Comparison of ENCODE assay signal across 21 cellular contexts in the genomic region with DNA sequence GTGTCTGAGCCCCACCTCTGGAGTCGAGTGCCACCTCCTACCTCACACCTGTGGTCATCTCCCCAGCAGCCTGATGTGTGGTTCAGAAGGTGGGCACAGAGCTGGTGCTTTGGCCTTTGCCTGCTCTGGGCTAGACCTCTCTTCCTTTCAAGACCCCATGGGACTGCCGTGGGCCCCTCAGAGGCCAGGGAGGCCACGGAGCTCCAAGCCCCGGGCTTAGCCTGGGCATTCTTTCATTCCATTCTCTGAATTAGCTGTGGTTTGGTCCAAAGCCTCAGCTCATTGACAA. TPM values are rescaled to one million over a fixed set of nuclear protein-coding genes. Genes with fewer than 3 reads are reported as not detected.
DNase-seq lines count a peak whose midpoint lies in the region; ATAC-seq and TF ChIP-seq lines count a peak whose summit lies in the region.
"Had no signal": no experiment of that assay in that cellular context is flagged by ENCODE, and none has a peak within 500 bp of the region (broad histone marks: within the 10 kb centered on the region; RNA-seq: fewer than 3 reads in every experiment).

No MANE protein-coding gene starts in this region.

- H3K27ac ChIP-seq in testis, result no peak overlapping the region
- H3K27ac ChIP-seq: A549, brain microvascular endothelial cell, esophagus muscularis mucosa, left ventricle myocardium inferior, vagina had no signal

- peak; percentile 38 to 53 for ATAC-seq in natural killer cell treated with Interleukin-12 subunit alpha and Interleukin-12 subunit beta and Interleukin-15 and Interleukin-18, amount 100 ng/mL, for 72 hours
- ATAC-seq in GM19395 (IDR thresholded peaks at IDR 0.05; ENCODE audit: unreplicated experiment), result no peak
- ATAC-seq: A549, Panc1 had no signal

- H3K27me3 ChIP-seq in Caco-2 (replicated peaks; ENCODE audit: control insufficient read depth, insufficient read depth, low read length), result peaks cover 1% of the 10 kb centered on the region
- no peaks in the 10 kb centered on the region for H3K27me3 ChIP-seq in testis
- H3K27me3 ChIP-seq: brain microvascular endothelial cell, esophagus muscularis mucosa, vagina had no signal

- no TSS peak for BruUV-seq in Caco-2 (replicated peaks; lab: Mats Ljungman, UMichigan)

- no peaks in the 10 kb centered on the region for H3K36me3 ChIP-seq in Caco-2 (ENCODE audit: control insufficient read depth, insufficient read depth, low read length)
- H3K36me3 ChIP-seq in testis (ENCODE audit: low read depth, missing control alignments), result no peaks in the 10 kb centered on the region
- H3K36me3 ChIP-seq: brain microvascular endothelial cell, esophagus muscularis mucosa, left ventricle myocardium inferior, vagina had no signal

- peak overlapping the region; percentile 39 for H3K4me3 Mint-ChIP-seq in activated CD4-positive, alpha-beta T cell treated with anti-CD3 and anti-CD28 coated beads, Interleukin-2, amount 10 ng/mL, durations not matched to agents 24 days and 14 days
- no peak overlapping the region for H3K4me3 Mint-ChIP-seq in Caco-2 (ENCODE audit: unreplicated experiment)
- peak overlapping the region; percentile 52 for H3K4me3 Mint-ChIP-seq in activated naive CD8-positive, alpha-beta T cell treated with anti-CD3 and anti-CD28 coated beads for 36 hours
- peak overlapping the region; percentile 86 for H3K4me3 Mint-ChIP-seq in natural killer cell treated with Interleukin-12 subunit alpha and Interleukin-12 subunit beta and Interleukin-15 and Interleukin-18, amount 100 ng/mL, for 72 hours
- H3K4me3 Mint-ChIP-seq: T-cell had no signal

- DNase-seq in activated CD4-positive, alpha-beta T cell treated with anti-CD3 and anti-CD28 coated beads, Interleukin-2, amount 10 ng/mL, durations not matched to agents 24 days and 14 days, result no peak
- DNase-seq in activated CD4-positive, alpha-beta T cell treated with anti-CD3 and anti-CD28 coated beads for 48 hours, result no peak
- no peak for DNase-seq in Caco-2
- no peak for DNase-seq in activated naive CD8-positive, alpha-beta T cell treated with anti-CD3 and anti-CD28 coated beads for 36 hours
- DNase-seq in natural killer cell treated with Interleukin-12 subunit alpha and Interleukin-12 subunit beta and Interleukin-15 and Interleukin-18, amount 100 ng/mL, for 72 hours (ENCODE audit: low spot score), result no peak
- DNase-seq in testis, result no peak
- DNase-seq in SW480 (ENCODE audit: low spot score), result no peak
- DNase-seq: activated T-cell treated with anti-CD3 and anti-CD28 coated beads for 4 hours; brain microvascular endothelial cell; DMS79; left ventricle myocardium inferior; NCI-H1436 treated with DMSO at 0.1 percent for 48 hours; small intestine; stimulated activated CD4-positive, alpha-beta T cell treated with anti-CD3 and anti-CD28 coated beads, Interleukin-2, amount 100 ng/mL, for 24 hours had no signal

- H3K4me1 Mint-ChIP-seq in activated CD4-positive, alpha-beta T cell treated with anti-CD3 and anti-CD28 coated beads, Interleukin-2, amount 10 ng/mL, durations not matched to agents 24 days and 14 days, result peaks cover 47% of the 10 kb centered on the region
- H3K4me1 Mint-ChIP-seq in Caco-2 (ENCODE audit: low read depth, unreplicated experiment), result no peaks in the 10 kb centered on the region
- H3K4me1 Mint-ChIP-seq in activated naive CD8-positive, alpha-beta T cell treated with anti-CD3 and anti-CD28 coated beads for 36 hours, result peaks cover 58% of the 10 kb centered on the region
- peaks cover 51 to 62% of the 10 kb centered on the region in 2 donors for H3K4me1 Mint-ChIP-seq in natural killer cell treated with Interleukin-12 subunit alpha and Interleukin-12 subunit beta and Interleukin-15 and Interleukin-18, amount 100 ng/mL, for 72 hours (ENCODE audit: low read depth in 2 of 2)

- H3K4me1 ChIP-seq in Caco-2 (peaks cover 3% of the 10 kb centered on the region; the same call in 1 of the 2 replicates), testis (no peaks in the 10 kb centered on the region)
- H3K4me1 ChIP-seq: A549 had no signal

- peaks cover 1% of the 10 kb centered on the region for H3K36me3 Mint-ChIP-seq in activated CD4-positive, alpha-beta T cell treated with anti-CD3 and anti-CD28 coated beads, Interleukin-2, amount 10 ng/mL, durations not matched to agents 24 days and 14 days (ENCODE audit: low read depth)
- no peaks in the 10 kb centered on the region for H3K36me3 Mint-ChIP-seq in Caco-2 (ENCODE audit: insufficient read depth, unreplicated experiment)
- H3K36me3 Mint-ChIP-seq in activated naive CD8-positive, alpha-beta T cell treated with anti-CD3 and anti-CD28 coated beads for 36 hours, result peaks cover 13% of the 10 kb centered on the region
- H3K36me3 Mint-ChIP-seq in natural killer cell treated with Interleukin-12 subunit alpha and Interleukin-12 subunit beta and Interleukin-15 and Interleukin-18, amount 100 ng/mL, for 72 hours, result no peaks in the 10 kb centered on the region
- H3K36me3 Mint-ChIP-seq: T-cell had no signal

- POLR2A ChIA-PET in Caco-2 (lab: Charles Lee), result no interaction called here

- H3K9me3 ChIP-seq in Caco-2 (no peaks in the 10 kb centered on the region), testis (no peaks in the 10 kb centered on the region)
- H3K9me3 ChIP-seq: A549, esophagus muscularis mucosa, left ventricle myocardium inferior, vagina had no signal

- H3K27ac Mint-ChIP-seq in activated CD4-positive, alpha-beta T cell treated with anti-CD3 and anti-CD28 coated beads, Interleukin-2, amount 10 ng/mL, durations not matched to agents 24 days and 14 days, result peak overlapping the region; percentile 15
- H3K27ac Mint-ChIP-seq in Caco-2 (ENCODE audit: unreplicated experiment), result peak overlapping the region; percentile 63
- H3K27ac Mint-ChIP-seq in activated naive CD8-positive, alpha-beta T cell treated with anti-CD3 and anti-CD28 coated beads for 36 hours, result peak overlapping the region; percentile 90
- H3K27ac Mint-ChIP-seq in natural killer cell treated with Interleukin-12 subunit alpha and Interleukin-12 subunit beta and Interleukin-15 and Interleukin-18, amount 100 ng/mL, for 72 hours, result peak overlapping the region; percentile 88 to 93
- H3K27ac Mint-ChIP-seq: T-cell had no signal

- WGBS in testis, 2 donors, result 82 to 84% methylated on average over 4 of the region's 4 CpGs

- H3K9me3 Mint-ChIP-seq in activated CD4-positive, alpha-beta T cell treated with anti-CD3 and anti-CD28 coated beads, Interleukin-2, amount 10 ng/mL, durations not matched to agents 24 days and 14 days, result no peaks in the 10 kb centered on the region
- no peaks in the 10 kb centered on the region for H3K9me3 Mint-ChIP-seq in Caco-2 (ENCODE audit: unreplicated experiment)
- peaks cover 11% of the 10 kb centered on the region for H3K9me3 Mint-ChIP-seq in activated naive CD8-positive, alpha-beta T cell treated with anti-CD3 and anti-CD28 coated beads for 36 hours
- no peaks in the 10 kb centered on the region for H3K9me3 Mint-ChIP-seq in natural killer cell treated with Interleukin-12 subunit alpha and Interleukin-12 subunit beta and Interleukin-15 and Interleukin-18, amount 100 ng/mL, for 72 hours
- H3K9me3 Mint-ChIP-seq: T-cell had no signal

- intact Hi-C loops in activated CD4-positive, alpha-beta T cell treated with anti-CD3 and anti-CD28 coated beads, Interleukin-2, amount 10 ng/mL, durations not matched to agents 24 days and 14 days (cut with micrococcal nuclease), result loop anchor here (5.0 kb wide), 1 partner anchor 165 kb away; no protein-coding TSS in a partner anchor
- intact Hi-C loops in Caco-2 (cut with micrococcal nuclease; ENCODE audit: unreplicated experiment), result no loop called here
- intact Hi-C loops in testis (cut with DNase I; ENCODE audit: low total_unique reads), result no loop called here

- no peak for TF ChIP-seq CTCF in Caco-2 (IDR thresholded peaks at IDR 0.05; ENCODE audit: insufficient read depth in 1 of 2, low read depth in 1 of 2, low read length in 1 of 2, severe bottlenecking in 1 of 2, unreplicated experiment in 1 of 2)
- no peak for TF ChIP-seq CTCF in testis (IDR thresholded peaks at IDR 0.05)

- no peak overlapping the region for H3K4me3 ChIP-seq in Caco-2 (ENCODE audit: low read depth, low read length)
- H3K4me3 ChIP-seq in testis, result no peak overlapping the region
- H3K4me3 ChIP-seq: A549, esophagus muscularis mucosa, left ventricle myocardium inferior, vagina had no signal

- peaks cover 50% of the 10 kb centered on the region for H3K27me3 Mint-ChIP-seq in activated CD4-positive, alpha-beta T cell treated with anti-CD3 and anti-CD28 coated beads, Interleukin-2, amount 10 ng/mL, durations not matched to agents 24 days and 14 days
- peaks cover 5% of the 10 kb centered on the region for H3K27me3 Mint-ChIP-seq in Caco-2 (ENCODE audit: insufficient read depth, unreplicated experiment)
- H3K27me3 Mint-ChIP-seq in activated naive CD8-positive, alpha-beta T cell treated with anti-CD3 and anti-CD28 coated beads for 36 hours, result peaks cover 18% of the 10 kb centered on the region
- peaks cover 0 to 13% of the 10 kb centered on the region in 2 donors for H3K27me3 Mint-ChIP-seq in natural killer cell treated with Interleukin-12 subunit alpha and Interleukin-12 subunit beta and Interleukin-15 and Interleukin-18, amount 100 ng/mL, for 72 hours

- TF ChIP-seq POLR2A in testis (IDR thresholded peaks at IDR 0.05), result no peak

- CTCF ChIA-PET in Caco-2 (lab: Charles Lee), result no interaction called here

RNA-seq across cellular contexts. Expression of a gene that starts 5.5 kb away (rescaled TPM):
- total RNA-seq in activated CD4-positive, alpha-beta T cell treated with anti-CD3 and anti-CD28 coated beads, Interleukin-2, amount 10 ng/mL, durations not matched to agents 24 days and 14 days, result not detected in 2 replicates
- total RNA-seq in Caco-2 (2022), result 0.18 TPM in 1 of 2 replicates, not detected in the other
- total RNA-seq in activated naive CD8-positive, alpha-beta T cell treated with anti-CD3 and anti-CD28 coated beads for 36 hours, result under 1 TPM; 0.49 to 0.70 TPM
- under 1 TPM in 1 of 2 donors, not detected in 1; 0.42 TPM for total RNA-seq in natural killer cell treated with Interleukin-12 subunit alpha and Interleukin-12 subunit beta and Interleukin-15 and Interleukin-18, amount 100 ng/mL, for 72 hours
- total RNA-seq in testis, result 10 to 100 TPM; 22.0 to 73.3 TPM
- polyA plus RNA-seq in testis (ENCODE audit: insufficient read depth, low read depth, low replicate concordance), result 59.0 TPM
- total RNA-seq: left ventricle myocardium inferior, MCF 10A, vagina had no signal

Comparison
In these comparisons a context has a peak if more than half of its experiments do, and no peak if none do; other contexts are left out.
1. H3K27ac Mint-ChIP-seq: peak in every context shown above with its lines; median percentile 90 in natural killer cell treated with Interleukin-12 subunit alpha and Interleukin-12 subunit beta and Interleukin-15 and Interleukin-18, amount 100 ng/mL, for 72 hours; 90 in activated naive CD8-positive, alpha-beta T cell treated with anti-CD3 and anti-CD28 coated beads for 36 hours; 63 in Caco-2; 15 in activated CD4-positive, alpha-beta T cell treated with anti-CD3 and anti-CD28 coated beads, Interleukin-2, amount 10 ng/mL, durations not matched to agents 24 days and 14 days.
2. RNA of a gene that starts 5.5 kb away (total RNA-seq): 22.0 to 73.3 TPM in testis; 0.49 to 0.70 TPM in activated naive CD8-positive, alpha-beta T cell treated with anti-CD3 and anti-CD28 coated beads for 36 hours, 0.42 TPM in natural killer cell treated with Interleukin-12 subunit alpha and Interleukin-12 subunit beta and Interleukin-15 and Interleukin-18, amount 100 ng/mL, for 72 hours, 0.18 TPM in Caco-2 and not detected in activated CD4-positive, alpha-beta T cell treated with anti-CD3 and anti-CD28 coated beads, Interleukin-2, amount 10 ng/mL, durations not matched to agents 24 days and 14 days; every median in the first group is over 10 times any median in the second.